ENCODE assay signal across 1 cellular context in genomic region chr3:9846931-9847488, GRCh38.
TF ChIP-seq lines count a peak whose summit lies in the region.

No MANE protein-coding gene starts in this region.

TF ChIP-seq in IMR-90, 13 proteins besides CTCF, POLR2A, EP300 and RAD21 (continued from another document):
- TF ChIP-seq, protein P1, sequence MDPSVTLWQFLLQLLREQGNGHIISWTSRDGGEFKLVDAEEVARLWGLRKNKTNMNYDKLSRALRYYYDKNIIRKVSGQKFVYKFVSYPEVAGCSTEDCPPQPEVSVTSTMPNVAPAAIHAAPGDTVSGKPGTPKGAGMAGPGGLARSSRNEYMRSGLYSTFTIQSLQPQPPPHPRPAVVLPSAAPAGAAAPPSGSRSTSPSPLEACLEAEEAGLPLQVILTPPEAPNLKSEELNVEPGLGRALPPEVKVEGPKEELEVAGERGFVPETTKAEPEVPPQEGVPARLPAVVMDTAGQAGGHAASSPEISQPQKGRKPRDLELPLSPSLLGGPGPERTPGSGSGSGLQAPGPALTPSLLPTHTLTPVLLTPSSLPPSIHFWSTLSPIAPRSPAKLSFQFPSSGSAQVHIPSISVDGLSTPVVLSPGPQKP (IDR thresholded peaks at IDR 0.05; ENCODE audit: borderline replicate concordance, low read depth, low read length): no peak
- no peak for TF ChIP-seq CEBPB (IDR thresholded peaks at IDR 0.05; ENCODE audit: low read depth, low read length)
- TF ChIP-seq NFE2L2 (IDR thresholded peaks at IDR 0.05; ENCODE audit: low read depth, low read length): no peak
- no peak for TF ChIP-seq RCOR1 (IDR thresholded peaks at IDR 0.05; ENCODE audit: insufficient replicate concordance, low read length)
